23 cellular contexts compared by ENCODE assay signal in genomic region chr2:8587920-8588830, GRCh38.
DNase-seq lines count a peak whose midpoint lies in the region; ATAC-seq and TF ChIP-seq lines count a peak whose summit lies in the region.
"Had no signal": no experiment of that assay in that cellular context is flagged by ENCODE, and none has a peak within 500 bp of the region (broad histone marks: within the 10 kb centered on the region; RNA-seq: fewer than 3 reads in every experiment).

No MANE protein-coding gene starts in this region.

- CTCF ChIA-PET in activated naive CD4-positive, alpha-beta T cell treated with anti-CD3 and anti-CD28 coated beads, Interleukin-2, amount 10 ng/mL, durations not matched to agents 7 days and 5 days (lab: Charles Lee) = no interaction called here

- peak; percentile 80 for ATAC-seq in central memory CD8-positive, alpha-beta T cell (replicated peaks; ENCODE audit: extremely low read depth, poor library complexity, severe bottlenecking)
- ATAC-seq in HG03432 (IDR thresholded peaks at IDR 0.05; ENCODE audit: unreplicated experiment) (no peak), SK-N-SH treated with all-trans-retinoic acid at 6 μM for 48 hours (no peak)
- ATAC-seq: left colon; naive thymus-derived CD8-positive, alpha-beta T cell; psoas muscle had no signal

- H3K9ac ChIP-seq in neural progenitor cell = no peak overlapping the region

- H3K79me2 ChIP-seq in neural progenitor cell (ENCODE audit: low read depth) = no peaks in the 10 kb centered on the region

- peaks cover 35% of the 10 kb centered on the region for H3K4me1 Mint-ChIP-seq in activated naive CD4-positive, alpha-beta T cell treated with anti-CD3 and anti-CD28 coated beads, Interleukin-2, amount 10 ng/mL, durations not matched to agents 7 days and 5 days
- H3K4me1 Mint-ChIP-seq in central memory CD8-positive, alpha-beta T cell = peaks cover 25% of the 10 kb centered on the region
- peaks cover 32% of the 10 kb centered on the region for H3K4me1 Mint-ChIP-seq in neural progenitor cell

- no peak overlapping the region for H3K27ac ChIP-seq in neural progenitor cell
- H3K27ac ChIP-seq: psoas muscle, RWPE1, skin epidermis, vagina had no signal

- DNase-seq in activated naive CD4-positive, alpha-beta T cell treated with anti-CD3 and anti-CD28 coated beads, Interleukin-2, amount 10 ng/mL, durations not matched to agents 7 days and 5 days = no peak
- no peak for DNase-seq in activated naive CD4-positive, alpha-beta T cell (lab: John Stamatoyannopoulos, UW)
- no peak for DNase-seq in central memory CD8-positive, alpha-beta T cell (ENCODE audit: low spot score in 2 of 2)
- no peak for DNase-seq in neural progenitor cell (ENCODE audit: low spot score)
- DNase-seq in stimulated activated CD4-positive, alpha-beta T cell treated with anti-CD3 and anti-CD28 coated beads, Interleukin-12 subunit alpha, Interleukin-12 subunit beta, amount 100 ng/mL, for 4 hours = no peak
- DNase-seq in H4 (ENCODE audit: low spot score) = no peak
- DNase-seq: ACHN; activated CD8-positive, alpha-beta memory T cell treated with anti-CD3 and anti-CD28 coated beads, Interleukin-2, amount 50 U/mL, for 48 hours; activated naive CD4-positive, alpha-beta T cell treated with anti-CD3 and anti-CD28 coated beads, Interleukin-2, amount 50 U/mL, for 16 hours; DMS 273 treated with DMSO at 0.1 percent for 48 hours; GDM1; naive thymus-derived CD8-positive, alpha-beta T cell; NCI-H510A treated with DMSO at 0.1 percent for 48 hours; psoas muscle; stimulated activated CD4-positive, alpha-beta T cell treated with anti-CD3 and anti-CD28 coated beads, Interleukin-4, amount 100 ng/mL, for 4 hours had no signal

- H3K4me2 ChIP-seq in neural progenitor cell = no peak overlapping the region

- no peaks in the 10 kb centered on the region for H3K4me1 ChIP-seq in neural progenitor cell
- H3K4me1 ChIP-seq: psoas muscle, vagina had no signal

- H3K4me3 Mint-ChIP-seq in activated naive CD4-positive, alpha-beta T cell treated with anti-CD3 and anti-CD28 coated beads, Interleukin-2, amount 10 ng/mL, durations not matched to agents 7 days and 5 days = no peak overlapping the region
- H3K4me3 Mint-ChIP-seq in central memory CD8-positive, alpha-beta T cell = peak overlapping the region; percentile 66
- no peak overlapping the region for H3K4me3 Mint-ChIP-seq in neural progenitor cell
- H3K4me3 Mint-ChIP-seq: CD14-positive monocyte, endodermal cell had no signal

- no peak overlapping the region for H2AFZ ChIP-seq in neural progenitor cell (replicated peaks)

- peaks cover 27% of the 10 kb centered on the region for H3K27me3 ChIP-seq in neural progenitor cell
- H3K27me3 ChIP-seq: vagina had no signal

- no peaks in the 10 kb centered on the region for H4K20me1 ChIP-seq in neural progenitor cell (ENCODE audit: low read depth)

- H3K36me3 ChIP-seq in neural progenitor cell = no peaks in the 10 kb centered on the region
- H3K36me3 ChIP-seq: vagina had no signal

- H3K9me3 Mint-ChIP-seq in activated naive CD4-positive, alpha-beta T cell treated with anti-CD3 and anti-CD28 coated beads, Interleukin-2, amount 10 ng/mL, durations not matched to agents 7 days and 5 days = no peaks in the 10 kb centered on the region
- H3K9me3 Mint-ChIP-seq in central memory CD8-positive, alpha-beta T cell = no peaks in the 10 kb centered on the region
- H3K9me3 Mint-ChIP-seq in neural progenitor cell = no peaks in the 10 kb centered on the region
- H3K9me3 Mint-ChIP-seq: CD14-positive monocyte; endodermal cell; naive thymus-derived CD8-positive, alpha-beta T cell had no signal

- H3F3A ChIP-seq in neural progenitor cell (ENCODE audit: low read depth) = peaks cover 13% of the 10 kb centered on the region

- H3K27me3 Mint-ChIP-seq in activated naive CD4-positive, alpha-beta T cell treated with anti-CD3 and anti-CD28 coated beads, Interleukin-2, amount 10 ng/mL, durations not matched to agents 7 days and 5 days = peaks cover 64% of the 10 kb centered on the region
- no peaks in the 10 kb centered on the region for H3K27me3 Mint-ChIP-seq in central memory CD8-positive, alpha-beta T cell
- H3K27me3 Mint-ChIP-seq in neural progenitor cell (ENCODE audit: insufficient read depth, low read depth) = peaks cover 11% of the 10 kb centered on the region

- no peaks in the 10 kb centered on the region for H3K36me3 Mint-ChIP-seq in activated naive CD4-positive, alpha-beta T cell treated with anti-CD3 and anti-CD28 coated beads, Interleukin-2, amount 10 ng/mL, durations not matched to agents 7 days and 5 days
- peaks cover 2% of the 10 kb centered on the region for H3K36me3 Mint-ChIP-seq in central memory CD8-positive, alpha-beta T cell (ENCODE audit: insufficient read depth)
- H3K36me3 Mint-ChIP-seq in neural progenitor cell = no peaks in the 10 kb centered on the region
- H3K36me3 Mint-ChIP-seq: CD14-positive monocyte; naive thymus-derived CD8-positive, alpha-beta T cell had no signal

- no peak overlapping the region for H3K4me3 ChIP-seq in neural progenitor cell
- H3K4me3 ChIP-seq: psoas muscle, skin epidermis, vagina had no signal

- peak overlapping the region; percentile 26 for H3K27ac Mint-ChIP-seq in activated naive CD4-positive, alpha-beta T cell treated with anti-CD3 and anti-CD28 coated beads, Interleukin-2, amount 10 ng/mL, durations not matched to agents 7 days and 5 days
- H3K27ac Mint-ChIP-seq in central memory CD8-positive, alpha-beta T cell (ENCODE audit: low read depth) = peak overlapping the region; percentile 16
- peak overlapping the region; percentile 9 for H3K27ac Mint-ChIP-seq in neural progenitor cell
- H3K27ac Mint-ChIP-seq: endodermal cell had no signal

- H3K9me3 ChIP-seq in neural progenitor cell (ENCODE audit: low read depth) = no peaks in the 10 kb centered on the region
- H3K9me3 ChIP-seq: psoas muscle, vagina had no signal

- TF ChIP-seq CTCF in neural progenitor cell (IDR thresholded peaks at IDR 0.05) = no peak

TF ChIP-seq in SK-N-SH treated with all-trans-retinoic acid at 6 μM for 48 hours, 23 proteins besides CTCF, POLR2A, EP300 and RAD21:
- TF ChIP-seq TCF4 (CRISPR knock-in tag; IDR thresholded peaks at IDR 0.05; ENCODE audit: borderline replicate concordance) (no peak), RARB (CRISPR knock-in tag; IDR thresholded peaks at IDR 0.05) (no peak), ARNTL (CRISPR knock-in tag; IDR thresholded peaks at IDR 0.05; ENCODE audit: borderline replicate concordance, low read depth) (no peak), ZNF8 (CRISPR knock-in tag; IDR thresholded peaks at IDR 0.05) (no peak), ESRRG (CRISPR knock-in tag; IDR thresholded peaks at IDR 0.05) (no peak), TOX (CRISPR knock-in tag; IDR thresholded peaks at IDR 0.05; ENCODE audit: borderline replicate concordance) (no peak), TSHZ2 (CRISPR knock-in tag; IDR thresholded peaks at IDR 0.05) (no peak), ISL1 (CRISPR knock-in tag; IDR thresholded peaks at IDR 0.05) (no peak), OSR1 (CRISPR knock-in tag; IDR thresholded peaks at IDR 0.05) (no peak), SNAI2 (CRISPR knock-in tag; IDR thresholded peaks at IDR 0.05) (no peak), BACH2 (CRISPR knock-in tag; IDR thresholded peaks at IDR 0.05; ENCODE audit: borderline replicate concordance) (no peak), PATZ1 (CRISPR knock-in tag; IDR thresholded peaks at IDR 0.05; ENCODE audit: borderline replicate concordance) (no peak)
